In genomic region chr12:10673660-10674384, GRCh38 we compare ENCODE assay signal across 8 cellular contexts. TPM values are rescaled to one million over a fixed set of nuclear protein-coding genes. Genes with fewer than 3 reads are reported as not detected.
DNase-seq lines count a peak whose midpoint lies in the region; ATAC-seq lines count a peak whose summit lies in the region.

STYK1 (minus strand) TSS chr12:10674052; CDS start chr12:10634618, 39,434 bp downstream.

- H3K4ac ChIP-seq in mesenchymal stem cell (ENCODE audit: low read depth in 1 of 2, low read length in 2 of 2) = no peak within 1 kb of the TSS

- peak within 1 kb of the TSS; percentile 56 to 94 for H3K4me3 ChIP-seq in mesenchymal stem cell (ENCODE audit: insufficient read depth in 1 of 2, low read depth in 1 of 2, low read length in 2 of 2)

- no peaks in the 10 kb centered on the region for H3K79me1 ChIP-seq in mesenchymal stem cell (replicated peaks; ENCODE audit: low read length, poor library complexity, severe bottlenecking)

- no peak within 1 kb of the TSS for H2BK15ac ChIP-seq in mesenchymal stem cell (ENCODE audit: low read depth, poor library complexity, severe bottlenecking)

- H2AK5ac ChIP-seq in mesenchymal stem cell (ENCODE audit: low read length, severe bottlenecking) = no peak within 1 kb of the TSS

- peaks cover 2% of the 10 kb centered on the region for H3K4me1 ChIP-seq in mesenchymal stem cell (ENCODE audit: control insufficient read depth, insufficient read depth, low read depth, low read length)

- H3K4me3 Mint-ChIP-seq in activated CD4-positive, alpha-beta memory T cell treated with anti-CD3 and anti-CD28 coated beads for 36 hours = peak within 1 kb of the TSS; percentile 67

- peaks cover 0 to 5% of the 10 kb centered on the region in 2 experiments for H3K27me3 ChIP-seq in mesenchymal stem cell (ENCODE audit: control insufficient read depth in 1 of 2, insufficient read depth in 1 of 2, low read length in 2 of 2)

- peak within 1 kb of the TSS; percentile 70 for H3K9ac ChIP-seq in mesenchymal stem cell (ENCODE audit: low read length)

- H4K91ac ChIP-seq in mesenchymal stem cell (ENCODE audit: low read length) = no peak within 1 kb of the TSS

- H3K14ac ChIP-seq in mesenchymal stem cell (ENCODE audit: low read length in 2 of 2) = no peak within 1 kb of the TSS

- CTCF ChIA-PET in activated CD4-positive, alpha-beta memory T cell treated with anti-CD3 and anti-CD28 coated beads for 36 hours (lab: Charles Lee) = interaction anchor here (0.9 to 1.1 kb wide), 2 partner anchors 8 to 76 kb away, joined by 3 read pairs; no protein-coding TSS in a partner anchor

- H3K27ac ChIP-seq in mesenchymal stem cell (ENCODE audit: low read length, poor library complexity, severe bottlenecking) = no peak within 1 kb of the TSS

- H4K8ac ChIP-seq in mesenchymal stem cell (ENCODE audit: low read length) = no peak within 1 kb of the TSS

- peak; percentile 66 for ATAC-seq in HG02884 (IDR thresholded peaks at IDR 0.05; ENCODE audit: unreplicated experiment)
- no peak for ATAC-seq in HG02571 (IDR thresholded peaks at IDR 0.05; ENCODE audit: unreplicated experiment)

- peaks cover 26% of the 10 kb centered on the region for H3K4me1 Mint-ChIP-seq in activated CD4-positive, alpha-beta memory T cell treated with anti-CD3 and anti-CD28 coated beads for 36 hours (ENCODE audit: low read depth)

- H3K36me3 Mint-ChIP-seq in activated CD4-positive, alpha-beta memory T cell treated with anti-CD3 and anti-CD28 coated beads for 36 hours = no peaks in the 10 kb centered on the region

- H3K18ac ChIP-seq in mesenchymal stem cell (ENCODE audit: low read depth in 1 of 2, low read length in 2 of 2) = no peak within 1 kb of the TSS

- DNase-seq in GM03348 (ENCODE audit: low spot score) (peak; percentile 74), NCI-H345 (lab: John Stamatoyannopoulos, UW) (peak; percentile 85), mesenchymal stem cell (peak; percentile 21)
- peak; percentile 78 for DNase-seq in activated CD4-positive, alpha-beta memory T cell treated with anti-CD3 and anti-CD28 coated beads for 36 hours
- peak; percentile 34 for DNase-seq in effector CD4-positive, alpha-beta T cell
- peak; percentile 36 to 66 (median 36) for DNase-seq in stimulated activated CD4-positive, alpha-beta T cell treated with anti-CD3 and anti-CD28 coated beads, TNF-alpha, amount 100 ng/mL, for 48 hours (ENCODE audit: low read depth in 3 of 3)

- H3K9me3 ChIP-seq in mesenchymal stem cell (ENCODE audit: control insufficient read depth, low read length) = no peaks in the 10 kb centered on the region

- peak within 1 kb of the TSS; percentile 64 for H2AFZ ChIP-seq in mesenchymal stem cell (ENCODE audit: low read depth, low read length)

- intact Hi-C loops in activated CD4-positive, alpha-beta memory T cell treated with anti-CD3 and anti-CD28 coated beads for 36 hours (cut with micrococcal nuclease) = loop anchor here (1.0 to 10.0 kb wide), 5 partner anchors 49 to 439 kb away; partner anchors contain the start of genes KLRD1, MAGOHB and YBX3

- H3K9me3 Mint-ChIP-seq in activated CD4-positive, alpha-beta memory T cell treated with anti-CD3 and anti-CD28 coated beads for 36 hours = no peaks in the 10 kb centered on the region

- no peak within 1 kb of the TSS for H2BK12ac ChIP-seq in mesenchymal stem cell (ENCODE audit: low read length in 2 of 2)

- POLR2A ChIA-PET in activated CD4-positive, alpha-beta memory T cell treated with anti-CD3 and anti-CD28 coated beads for 36 hours (lab: Charles Lee) = no interaction called here

- no peak within 1 kb of the TSS for H3K23ac ChIP-seq in mesenchymal stem cell (ENCODE audit: low read length in 2 of 2)

- H3K27me3 Mint-ChIP-seq in activated CD4-positive, alpha-beta memory T cell treated with anti-CD3 and anti-CD28 coated beads for 36 hours = peaks cover 38% of the 10 kb centered on the region

- no peak within 1 kb of the TSS for H3K27ac Mint-ChIP-seq in activated CD4-positive, alpha-beta memory T cell treated with anti-CD3 and anti-CD28 coated beads for 36 hours

- peak within 1 kb of the TSS; percentile 90 for H3K4me2 ChIP-seq in mesenchymal stem cell (ENCODE audit: low read length, poor library complexity, severe bottlenecking)

- H2BK5ac ChIP-seq in mesenchymal stem cell (ENCODE audit: low read depth, low read length, poor library complexity, severe bottlenecking) = no peak within 1 kb of the TSS

- 2% methylated on average over 27 of the region's 35 CpGs for WGBS in mesenchymal stem cell

- no peak within 1 kb of the TSS for H2BK120ac ChIP-seq in mesenchymal stem cell (ENCODE audit: low read depth, low read length)

- no peaks in the 10 kb centered on the region for H3K36me3 ChIP-seq in mesenchymal stem cell (ENCODE audit: control insufficient read depth in 1 of 2, insufficient read depth in 2 of 2, low read depth in 1 of 2, low read length in 2 of 2)

RNA-seq across cellular contexts. Expression of gene STYK1, which starts in this region (rescaled TPM):
- not detected for total RNA-seq in activated CD4-positive, alpha-beta memory T cell treated with anti-CD3 and anti-CD28 coated beads for 36 hours
- polyA plus RNA-seq in mesenchymal stem cell (2013, experiment 1 of 2) = 0.01 TPM
- polyA plus RNA-seq in mesenchymal stem cell (2013, experiment 2 of 2) = 0.01 TPM

Comparison
In these comparisons a context has a peak if more than half of its experiments do, and no peak if none do; other contexts are left out.
1. Peak in DNase-seq in activated CD4-positive, alpha-beta memory T cell treated with anti-CD3 and anti-CD28 coated beads for 36 hours; RNA of the gene not detected or under 1 TPM.
2. DNase-seq: peak in every context shown above with its lines; median percentile 85 in NCI-H345; 78 in activated CD4-positive, alpha-beta memory T cell treated with anti-CD3 and anti-CD28 coated beads for 36 hours; 74 in GM03348; 36 in stimulated activated CD4-positive, alpha-beta T cell treated with anti-CD3 and anti-CD28 coated beads, TNF-alpha, amount 100 ng/mL, for 48 hours; 34 in effector CD4-positive, alpha-beta T cell; 21 in mesenchymal stem cell.